ENCODE assay signal across 26 cellular contexts in the genomic region with DNA sequence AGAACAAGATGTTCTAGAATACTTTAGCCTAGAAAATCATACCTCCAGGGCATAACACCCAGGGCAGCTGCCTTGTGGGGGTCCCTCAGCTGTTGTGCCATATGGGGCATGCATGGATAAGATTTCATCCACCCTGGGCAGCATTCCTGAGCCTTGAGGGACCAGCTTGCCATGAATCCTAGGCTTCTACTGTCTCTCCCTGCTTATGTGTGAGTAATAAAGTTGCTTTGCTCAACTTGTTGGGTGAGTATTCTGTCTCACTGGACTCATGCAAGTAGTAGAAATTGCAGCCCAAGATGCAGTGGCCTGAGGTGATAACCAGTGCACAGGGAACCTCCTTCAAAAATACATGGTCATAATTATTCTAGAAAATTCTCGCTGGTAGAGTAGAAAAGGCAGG. TPM values are rescaled to one million over a fixed set of nuclear protein-coding genes. Genes with fewer than 3 reads are reported as not detected.
"Had no signal": no experiment of that assay in that cellular context is flagged by ENCODE, and none has a peak within 500 bp of the region (broad histone marks: within the 10 kb centered on the region; RNA-seq: fewer than 3 reads in every experiment).

No MANE protein-coding gene starts in this region.

- H3K36me3 Mint-ChIP-seq: activated naive CD8-positive, alpha-beta T cell; mesothelial cell of epicardium; naive thymus-derived CD8-positive, alpha-beta T cell; neural progenitor cell; T-cell; type B pancreatic cell had no signal

- H3K9me3 Mint-ChIP-seq: activated B cell treated with CpG ODN at 0.5 μM for 24 hours, type B pancreatic cell had no signal

- H3K9ac ChIP-seq: neural progenitor cell had no signal

- H3K27ac ChIP-seq: epithelial cell of prostate, gastroesophageal sphincter, hepatocyte, neural progenitor cell, spleen, testis, uterus had no signal

- H3K27me3 ChIP-seq: gastroesophageal sphincter, hepatocyte, spleen, testis, uterus had no signal

- H3K36me3 ChIP-seq: gastroesophageal sphincter, neural progenitor cell, spleen, uterus had no signal

- DNase-seq: activated B cell treated with CpG ODN at 0.5 μM for 24 hours; activated CD4-positive, alpha-beta T cell treated with anti-CD3 and anti-CD28 coated beads, Interleukin-2, amount 50 U/mL, for 1 hour; activated CD8-positive, alpha-beta T cell treated with anti-CD3 and anti-CD28 coated beads for 36 hours; activated naive CD4-positive, alpha-beta T cell treated with Interleukin-2 at 50 U/mL for 16 hours; activated T-cell treated with anti-CD3 and anti-CD28 coated beads, Interleukin-2, amount 50 U/mL, for 72 hours; anterior cingulate cortex; dermis blood vessel endothelial cell; effector CD4-positive, alpha-beta T cell; kidney; left colon; naive thymus-derived CD8-positive, alpha-beta T cell; occipital lobe; right cardiac atrium; spleen; stimulated activated CD4-positive, alpha-beta T cell treated with anti-CD3 and anti-CD28 coated beads, Interleukin-2, amount 100 ng/mL, for 48 hours; stimulated activated naive CD8-positive, alpha-beta T cell treated with anti-CD3 and anti-CD28 coated beads, Interleukin-15, Interleukin-2, amounts not matched to agents 100 U/mL and 50 U/mL, for 24 hours; T-cell; testis; uterus had no signal

- ATAC-seq: activated CD8-positive, alpha-beta T cell treated with anti-CD3 and anti-CD28 coated beads for 36 hours; activated T-cell treated with anti-CD3 and anti-CD28 coated beads, Interleukin-2, amount 50 U/mL, for 72 hours; gastroesophageal sphincter; left colon; right cardiac atrium; stimulated activated naive CD8-positive, alpha-beta T cell treated with anti-CD3 and anti-CD28 coated beads, Interleukin-15, Interleukin-2, amounts not matched to agents 100 U/mL and 50 U/mL, for 24 hours; T-cell had no signal

- H3K27me3 Mint-ChIP-seq: activated B cell treated with CpG ODN at 0.5 μM for 24 hours; activated naive CD8-positive, alpha-beta T cell had no signal

- H3K27ac Mint-ChIP-seq: activated B cell treated with CpG ODN at 0.5 μM for 24 hours; activated CD8-positive, alpha-beta T cell treated with anti-CD3 and anti-CD28 coated beads for 36 hours; activated naive CD8-positive, alpha-beta T cell; activated T-cell treated with anti-CD3 and anti-CD28 coated beads, Interleukin-2, amount 50 U/mL, for 72 hours; mesothelial cell of epicardium; naive thymus-derived CD8-positive, alpha-beta T cell; neural progenitor cell; T-cell; type B pancreatic cell had no signal

- H3K4me3 ChIP-seq: gastroesophageal sphincter, hepatocyte, neural progenitor cell, spleen, testis, uterus had no signal

- H3K4me1 Mint-ChIP-seq: activated B cell treated with CpG ODN at 0.5 μM for 24 hours; mesothelial cell of epicardium; naive thymus-derived CD8-positive, alpha-beta T cell; neural progenitor cell; T-cell had no signal

- H3K9me3 ChIP-seq: gastroesophageal sphincter, testis, uterus had no signal

- H3K4me3 Mint-ChIP-seq: activated B cell treated with CpG ODN at 0.5 μM for 24 hours; activated CD8-positive, alpha-beta T cell treated with anti-CD3 and anti-CD28 coated beads for 36 hours; activated naive CD8-positive, alpha-beta T cell; activated T-cell treated with anti-CD3 and anti-CD28 coated beads, Interleukin-2, amount 50 U/mL, for 72 hours; mesothelial cell of epicardium; naive thymus-derived CD8-positive, alpha-beta T cell; neural progenitor cell; T-cell; type B pancreatic cell had no signal

- H3K79me2 ChIP-seq: hepatocyte had no signal

- H2AFZ ChIP-seq: hepatocyte, neural progenitor cell had no signal

- H3K4me2 ChIP-seq: hepatocyte, neural progenitor cell had no signal

- H3K4me1 ChIP-seq: gastroesophageal sphincter, neural progenitor cell, spleen, testis, uterus had no signal

RNA-seq across cellular contexts. Expression of a gene that starts 52.1 kb away (rescaled TPM):
- total RNA-seq: naive thymus-derived CD8-positive, alpha-beta T cell had no signal
